ENCODE assay signal across 16 cellular contexts in genomic region chr6:145199961-145200360, GRCh38.
A peak's percentile ranks its signal among the peaks of the same experiment; 100 is the strongest.
DNase-seq lines count a peak whose midpoint lies in the region; ATAC-seq and TF ChIP-seq lines count a peak whose summit lies in the region.
"Had no signal": no experiment of that assay in that cellular context is flagged by ENCODE, and none has a peak within 500 bp of the region (broad histone marks: within the 10 kb centered on the region; RNA-seq: fewer than 3 reads in every experiment).

No MANE protein-coding gene starts in this region.

- H3K9me3 ChIP-seq in mucosa of descending colon (no peaks in the 10 kb centered on the region), gastroesophageal sphincter (no peaks in the 10 kb centered on the region)
- H3K9me3 ChIP-seq: Caco-2, esophagus muscularis mucosa, SJSA1 had no signal

- TF ChIP-seq EP300 in gastroesophageal sphincter (IDR thresholded peaks at IDR 0.05) = no peak

- no peak for TF ChIP-seq POLR2A in gastroesophageal sphincter (IDR thresholded peaks at IDR 0.05)

- no peak overlapping the region for H3K27ac ChIP-seq in gastroesophageal sphincter
- H3K27ac ChIP-seq: esophagus muscularis mucosa, KMS-11, SJSA1, VCaP had no signal

- no peaks in the 10 kb centered on the region for H3K27me3 ChIP-seq in gastroesophageal sphincter
- H3K27me3 ChIP-seq: esophagus muscularis mucosa, SJSA1 had no signal

- H3K4me3 ChIP-seq in astrocyte of the spinal cord (ENCODE audit: low read depth, low read length) (no peak overlapping the region), mucosa of descending colon (no peak overlapping the region), gastroesophageal sphincter (no peak overlapping the region)
- H3K4me3 ChIP-seq: esophagus muscularis mucosa, SJSA1 had no signal

- intact Hi-C loops in mucosa of descending colon (cut with DNase I, micrococcal nuclease) = no loop called here

- ATAC-seq in mucosa of descending colon = peak; percentile 25
- no peak for ATAC-seq in gastroesophageal sphincter

- H3K4me1 ChIP-seq in mucosa of descending colon (ENCODE audit: low read depth) (no peaks in the 10 kb centered on the region), gastroesophageal sphincter (peaks cover 0 to 13% (median 0%) of the 10 kb centered on the region in 3 donors)
- H3K4me1 ChIP-seq: Caco-2, SJSA1 had no signal

- WGBS in gastroesophageal sphincter (ENCODE audit: low coverage in 1 of 2), 2 donors = 43 to 64% methylated on average over 1 of the region's 1 CpG

- DNase-seq in NCI-H1417 (lab: John Stamatoyannopoulos, UW) (peak; percentile 7 to 80 (median 55)), NCI-H1417 treated with DMSO at 0.1 percent for 48 hours (lab: John Stamatoyannopoulos, UW) (no peak), NCI-H1105 (lab: John Stamatoyannopoulos, UW) (peak; percentile 5), astrocyte of the spinal cord (ENCODE audit: low read depth, low spot score) (peak; percentile 14), mucosa of descending colon (no peak), pons (ENCODE audit: low spot score) (no peak)
- DNase-seq in activated CD4-positive, CD25-positive, alpha-beta regulatory T cell (lab: John Stamatoyannopoulos, UW) = no peak
- DNase-seq: activated naive CD8-positive, alpha-beta T cell treated with anti-CD3 and anti-CD28 coated beads for 36 hours; midbrain; NCI-H446 had no signal

- in situ Hi-C loops in astrocyte of the spinal cord (cut with HindIII; ENCODE audit: low sequenced_read_pairs) = no loop called here

- no peak for TF ChIP-seq CTCF in astrocyte of the spinal cord (IDR thresholded peaks at IDR 0.05; ENCODE audit: low read depth, low read length)
- no peak for TF ChIP-seq CTCF in mucosa of descending colon (IDR thresholded peaks at IDR 0.05)
- TF ChIP-seq CTCF in gastroesophageal sphincter (IDR thresholded peaks at IDR 0.05) = no peak

- H3K36me3 ChIP-seq in mucosa of descending colon (ENCODE audit: low read depth) (no peaks in the 10 kb centered on the region), gastroesophageal sphincter (no peaks in the 10 kb centered on the region)
- H3K36me3 ChIP-seq: esophagus muscularis mucosa, SJSA1 had no signal

Comparison
In these comparisons a context has a peak if more than half of its experiments do, and no peak if none do; other contexts are left out.
1. DNase-seq: peak in NCI-H1417 (3 of 3), NCI-H1105 (single experiment) and astrocyte of the spinal cord (single experiment); none in NCI-H1417 treated with DMSO at 0.1 percent for 48 hours (single experiment), mucosa of descending colon (0 of 3), pons (single experiment) and activated CD4-positive, CD25-positive, alpha-beta regulatory T cell (0 of 4).